ENCODE assay signal across 33 cellular contexts in the genomic region with DNA sequence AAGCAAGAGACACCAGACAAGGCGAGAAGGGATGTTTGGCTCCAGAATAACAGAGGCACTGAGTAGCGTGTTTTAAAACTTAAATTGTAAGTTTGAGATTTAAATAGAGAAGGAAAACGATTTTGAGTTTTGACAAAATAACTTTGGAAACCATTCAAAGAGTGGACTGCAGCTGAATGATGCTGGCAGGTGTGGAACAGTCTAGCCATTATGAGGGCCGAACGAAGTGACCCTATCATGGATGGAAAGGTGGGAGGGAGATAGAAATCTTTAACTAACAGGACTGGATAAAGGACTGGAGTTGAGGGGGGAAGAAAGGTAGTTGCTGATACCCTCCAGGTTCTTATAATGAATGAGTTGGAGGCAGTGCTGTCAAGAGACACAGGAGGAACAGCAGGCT.
"Had no signal": no experiment of that assay in that cellular context is flagged by ENCODE, and none has a peak within 500 bp of the region (broad histone marks: within the 10 kb centered on the region; RNA-seq: fewer than 3 reads in every experiment).

No MANE protein-coding gene starts in this region.

- DNase-seq: activated CD4-positive, alpha-beta memory T cell treated with anti-CD3 and anti-CD28 coated beads for 36 hours; activated CD4-positive, alpha-beta T cell treated with anti-CD3 and anti-CD28 coated beads for 36 hours; activated CD4-positive, alpha-beta T cell treated with anti-CD3 and anti-CD28 coated beads, Interleukin-2, amount 50 U/mL, for 1 hour; activated CD4-positive, CD25-positive, alpha-beta regulatory T cell; activated CD8-positive, alpha-beta memory T cell treated with anti-CD3 and anti-CD28 coated beads, Interleukin-2, amount 10 ng/mL, durations not matched to agents 7 days and 5 days; activated CD8-positive, alpha-beta memory T cell treated with anti-CD3 and anti-CD28 coated beads, Interleukin-2, amount 50 U/mL, for 48 hours; activated effector memory CD4-positive, alpha-beta T cell treated with anti-CD3 and anti-CD28 coated beads, Interleukin-2, amount 50 U/mL, for 16 hours; activated naive CD4-positive, alpha-beta T cell; activated naive CD4-positive, alpha-beta T cell treated with anti-CD3 and anti-CD28 coated beads, Interleukin-2, amount 50 U/mL, for 16 hours; activated naive CD8-positive, alpha-beta T cell treated with anti-CD3 and anti-CD28 coated beads for 36 hours; activated T-cell treated with anti-CD3 and anti-CD28 coated beads, Interleukin-2, amount 50 U/mL, for 48 hours; amniotic stem cell; aorta; brain microvascular endothelial cell; IMR-90; NCI-H1092 treated with DMSO at 0.1 percent for 48 hours; NCI-H1417; NCI-H146; NCI-H187 treated with DMSO at 0.1 percent for 48 hours; NCI-H2081; NCI-H2171 treated with DMSO at 0.1 percent for 48 hours; NCI-H2227 treated with DMSO at 0.1 percent for 48 hours; NCI-H446; NCI-H510A treated with DMSO at 0.1 percent for 48 hours; NCI-H526 treated with DMSO at 0.1 percent for 48 hours; NCI-H774; PC-3; Peyer's patch; SIG-M5; T1000; WERI-Rb-1 had no signal

- H3K27me3 Mint-ChIP-seq: activated CD4-positive, alpha-beta memory T cell treated with anti-CD3 and anti-CD28 coated beads for 36 hours; activated CD4-positive, alpha-beta T cell treated with anti-CD3 and anti-CD28 coated beads for 36 hours; activated CD8-positive, alpha-beta memory T cell treated with anti-CD3 and anti-CD28 coated beads, Interleukin-2, amount 10 ng/mL, durations not matched to agents 7 days and 5 days; activated naive CD8-positive, alpha-beta T cell treated with anti-CD3 and anti-CD28 coated beads for 36 hours had no signal

- H3K36me3 Mint-ChIP-seq: activated CD4-positive, alpha-beta memory T cell treated with anti-CD3 and anti-CD28 coated beads for 36 hours; activated CD8-positive, alpha-beta memory T cell treated with anti-CD3 and anti-CD28 coated beads, Interleukin-2, amount 10 ng/mL, durations not matched to agents 7 days and 5 days; activated naive CD8-positive, alpha-beta T cell treated with anti-CD3 and anti-CD28 coated beads for 36 hours had no signal

- H3K4me1 Mint-ChIP-seq: activated CD4-positive, alpha-beta T cell treated with anti-CD3 and anti-CD28 coated beads for 36 hours; activated CD8-positive, alpha-beta memory T cell treated with anti-CD3 and anti-CD28 coated beads, Interleukin-2, amount 10 ng/mL, durations not matched to agents 7 days and 5 days; activated naive CD8-positive, alpha-beta T cell treated with anti-CD3 and anti-CD28 coated beads for 36 hours had no signal

- H3K4me3 Mint-ChIP-seq: activated CD4-positive, alpha-beta memory T cell treated with anti-CD3 and anti-CD28 coated beads for 36 hours; activated CD4-positive, alpha-beta T cell treated with anti-CD3 and anti-CD28 coated beads for 36 hours; activated CD8-positive, alpha-beta memory T cell treated with anti-CD3 and anti-CD28 coated beads, Interleukin-2, amount 10 ng/mL, durations not matched to agents 7 days and 5 days; activated naive CD8-positive, alpha-beta T cell treated with anti-CD3 and anti-CD28 coated beads for 36 hours had no signal

- H3K27ac Mint-ChIP-seq: activated CD4-positive, alpha-beta memory T cell treated with anti-CD3 and anti-CD28 coated beads for 36 hours; activated CD4-positive, alpha-beta T cell treated with anti-CD3 and anti-CD28 coated beads for 36 hours; activated CD8-positive, alpha-beta memory T cell treated with anti-CD3 and anti-CD28 coated beads, Interleukin-2, amount 10 ng/mL, durations not matched to agents 7 days and 5 days; activated naive CD8-positive, alpha-beta T cell treated with anti-CD3 and anti-CD28 coated beads for 36 hours had no signal

- ATAC-seq: activated CD4-positive, alpha-beta T cell treated with anti-CD3 and anti-CD28 coated beads for 36 hours; activated CD8-positive, alpha-beta memory T cell treated with anti-CD3 and anti-CD28 coated beads, Interleukin-2, amount 10 ng/mL, durations not matched to agents 7 days and 5 days; K562; PC-3; Right ventricle myocardium inferior had no signal
